ENCODE assay signal across 8 cellular contexts in genomic region chr11:86301742-86302091, GRCh38. TPM values are rescaled to one million over a fixed set of nuclear protein-coding genes. Genes with fewer than 3 reads are reported as not detected.
DNase-seq lines count a peak whose midpoint lies in the region; ATAC-seq and TF ChIP-seq lines count a peak whose summit lies in the region.

No MANE protein-coding gene starts in this region.

- H3K4me2 ChIP-seq in fibroblast of lung (ENCODE audit: extremely low read depth, insufficient read depth, low read length): peak overlapping the region; percentile 70

- H3K36me3 ChIP-seq in NT2/D1 (ENCODE audit: insufficient read depth, insufficient read length, low read length) (peaks cover 5% of the 10 kb centered on the region), fibroblast of lung (ENCODE audit: control insufficient read depth, insufficient read depth, low read length) (no peaks in the 10 kb centered on the region)

- H3K9me3 ChIP-seq in NT2/D1 (ENCODE audit: insufficient read depth, low read length) (no peaks in the 10 kb centered on the region), fibroblast of lung (ENCODE audit: control insufficient read depth, insufficient read depth, low read depth, low read length) (no peaks in the 10 kb centered on the region)

- POLR2A ChIA-PET in HEK293T (lab: Yijun Ruan, JAX): no interaction called here

- H3K27ac Mint-ChIP-seq in T-helper 1 cell treated with Interleukin-12 subunit alpha and Interleukin-12 subunit beta and Interleukin-4 antibody, amounts not matched to agents 30 μg/mL and 1 μg/mL, for 36 hours: peak overlapping the region; percentile 97
- peak overlapping the region in 1 of 2 donors; percentile 94 for H3K27ac Mint-ChIP-seq in stimulated activated naive CD8-positive, alpha-beta T cell treated with anti-CD3 and anti-CD28 coated beads, Interleukin-15, amount 100 ng/mL, for 72 hours

- no peaks in the 10 kb centered on the region for H4K20me1 ChIP-seq in fibroblast of lung (ENCODE audit: control insufficient read depth, extremely low read depth, insufficient read depth, low read length)

- H3K4me3 ChIP-seq in NT2/D1 (ENCODE audit: insufficient read length, low read depth): peak overlapping the region; percentile 92
- H3K4me3 ChIP-seq in fibroblast of lung (replicated peaks in 1 of 4; ENCODE audit: control extremely low read depth in 1 of 4, insufficient read depth in 1 of 4, low read depth in 3 of 4, low read length in 4 of 4): peak overlapping the region; percentile 85 to 95 (median 90)

- no peak overlapping the region for H3K9ac ChIP-seq in NT2/D1 (ENCODE audit: insufficient read length, low read depth)
- H3K9ac ChIP-seq in fibroblast of lung (ENCODE audit: insufficient read depth, low read length): no peak overlapping the region

- H3K27me3 Mint-ChIP-seq in T-helper 1 cell treated with Interleukin-12 subunit alpha and Interleukin-12 subunit beta and Interleukin-4 antibody, amounts not matched to agents 30 μg/mL and 1 μg/mL, for 36 hours (ENCODE audit: low read depth): peaks cover 9% of the 10 kb centered on the region
- H3K27me3 Mint-ChIP-seq in stimulated activated naive CD8-positive, alpha-beta T cell treated with anti-CD3 and anti-CD28 coated beads, Interleukin-15, amount 100 ng/mL, for 72 hours: no peaks in the 10 kb centered on the region

- peaks cover 28% of the 10 kb centered on the region for H3K79me2 ChIP-seq in fibroblast of lung (ENCODE audit: control insufficient read depth, insufficient read depth, low read length)

- ATAC-seq in stimulated activated naive CD8-positive, alpha-beta T cell treated with anti-CD3 and anti-CD28 coated beads, Interleukin-15, amount 100 ng/mL, for 72 hours: peak; percentile 33
- ATAC-seq in HG03565 (IDR thresholded peaks at IDR 0.05; ENCODE audit: unreplicated experiment): no peak

- H3K27ac ChIP-seq in fibroblast of lung (ENCODE audit: insufficient read depth, low read length): no peak overlapping the region

- DNase-seq in T-helper 1 cell (no peak), NT2/D1 (ENCODE audit: low read depth, low spot score) (no peak), fibroblast of lung (ENCODE audit: low read depth in 2 of 2) (no peak), HEK293T (ENCODE audit: extremely low spot score) (no peak), NCI-H187 (lab: John Stamatoyannopoulos, UW) (no peak)
- DNase-seq in stimulated activated naive CD8-positive, alpha-beta T cell treated with anti-CD3 and anti-CD28 coated beads, Interleukin-15, amount 100 ng/mL, for 72 hours: no peak

- H3K4me1 Mint-ChIP-seq in T-helper 1 cell treated with Interleukin-12 subunit alpha and Interleukin-12 subunit beta and Interleukin-4 antibody, amounts not matched to agents 30 μg/mL and 1 μg/mL, for 36 hours (ENCODE audit: low read depth): peaks cover 30% of the 10 kb centered on the region
- peaks cover 27% of the 10 kb centered on the region for H3K4me1 Mint-ChIP-seq in stimulated activated naive CD8-positive, alpha-beta T cell treated with anti-CD3 and anti-CD28 coated beads, Interleukin-15, amount 100 ng/mL, for 72 hours

- peaks cover 4% of the 10 kb centered on the region for H3K9me3 Mint-ChIP-seq in T-helper 1 cell treated with Interleukin-12 subunit alpha and Interleukin-12 subunit beta and Interleukin-4 antibody, amounts not matched to agents 30 μg/mL and 1 μg/mL, for 36 hours
- peaks cover 0 to 5% of the 10 kb centered on the region in 2 donors for H3K9me3 Mint-ChIP-seq in stimulated activated naive CD8-positive, alpha-beta T cell treated with anti-CD3 and anti-CD28 coated beads, Interleukin-15, amount 100 ng/mL, for 72 hours

- H3K36me3 Mint-ChIP-seq in T-helper 1 cell treated with Interleukin-12 subunit alpha and Interleukin-12 subunit beta and Interleukin-4 antibody, amounts not matched to agents 30 μg/mL and 1 μg/mL, for 36 hours (ENCODE audit: low read depth): peaks cover 11% of the 10 kb centered on the region

- CTCF ChIA-PET in HEK293T (lab: Yijun Ruan, JAX): no interaction called here

- H3K4me1 ChIP-seq in NT2/D1 (ENCODE audit: insufficient read depth, insufficient read length): no peaks in the 10 kb centered on the region
- no peaks in the 10 kb centered on the region for H3K4me1 ChIP-seq in fibroblast of lung (ENCODE audit: control insufficient read depth, extremely low read depth, insufficient read depth, low read length)

- H2AFZ ChIP-seq in fibroblast of lung (ENCODE audit: low read length): peak overlapping the region; percentile 81

- H3K4me3 Mint-ChIP-seq in T-helper 1 cell treated with Interleukin-12 subunit alpha and Interleukin-12 subunit beta and Interleukin-4 antibody, amounts not matched to agents 30 μg/mL and 1 μg/mL, for 36 hours: peak overlapping the region; percentile 100
- peak overlapping the region; percentile 91 to 94 for H3K4me3 Mint-ChIP-seq in stimulated activated naive CD8-positive, alpha-beta T cell treated with anti-CD3 and anti-CD28 coated beads, Interleukin-15, amount 100 ng/mL, for 72 hours

- H3K27me3 ChIP-seq in NT2/D1 (ENCODE audit: insufficient read depth, insufficient read length) (no peaks in the 10 kb centered on the region), fibroblast of lung (ENCODE audit: control insufficient read depth, insufficient read depth, low read length) (no peaks in the 10 kb centered on the region)

- no peak for TF ChIP-seq CTCF in fibroblast of lung (conservative IDR thresholded peaks at IDR 0.05 in 1 of 2, IDR thresholded peaks at IDR 0.05 in 1 of 2; ENCODE audit: low read depth in 1 of 2, low read length in 2 of 2)

TF ChIP-seq in HEK293T, 16 proteins besides CTCF, POLR2A, EP300 and RAD21:
- no peak for TF ChIP-seq NFRKB (IDR thresholded peaks at IDR 0.05)
TF ChIP-seq in HEK293T: peak in this region for 0.

RNA-seq across cellular contexts. Expression of gene HIKESHI, which starts 0.3 kb away (rescaled TPM):
- 73.2 and 74.3 TPM in 2 replicates for total RNA-seq in fibroblast of lung
- polyA plus RNA-seq in fibroblast of lung: 63.0 and 64.1 TPM in 2 replicates
- polyA plus RNA-seq in fibroblast of lung (2012): 65.4 and 70.6 TPM in 2 replicates
- 60.9 and 116 TPM in 2 replicates for polyA minus RNA-seq in fibroblast of lung (ENCODE audit: low replicate concordance)

RNA-seq across cellular contexts. Expression of gene EED, which starts 57.2 kb away (rescaled TPM):
- total RNA-seq in fibroblast of lung: 19.5 and 22.3 TPM in 2 replicates
- polyA plus RNA-seq in fibroblast of lung: 13.0 and 15.4 TPM in 2 replicates
- polyA plus RNA-seq in fibroblast of lung (2012): 17.5 and 21.6 TPM in 2 replicates
- 2.1 TPM in 1 of 2 replicates, not detected in the other for polyA minus RNA-seq in fibroblast of lung (ENCODE audit: low replicate concordance)
